Comparison of ENCODE assay signal across 8 cellular contexts in the genomic region with DNA sequence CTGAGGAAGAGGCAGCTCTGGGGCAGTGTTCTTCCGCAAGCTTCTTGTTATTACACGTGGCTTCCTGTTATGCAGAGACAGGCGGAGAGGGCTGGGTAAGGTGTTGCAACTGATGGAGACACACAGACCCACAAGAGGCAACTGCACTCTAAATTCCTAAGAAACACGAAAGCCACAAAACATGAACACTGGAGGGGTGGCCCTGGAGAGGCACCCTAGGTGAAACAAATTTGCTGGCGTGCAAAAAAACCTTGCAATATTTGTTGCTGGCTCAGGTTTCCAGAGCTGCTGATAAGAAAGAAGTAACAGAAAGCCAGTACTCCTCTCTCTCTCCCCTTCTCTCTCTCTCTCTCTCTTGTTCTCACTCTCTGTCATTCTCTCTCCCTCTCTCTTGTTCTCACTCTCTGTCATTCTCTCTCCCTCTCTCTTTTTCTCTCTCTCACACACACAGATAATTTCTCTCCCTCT. TPM values are rescaled to one million over a fixed set of nuclear protein-coding genes. Genes with fewer than 3 reads are reported as not detected.
DNase-seq lines count a peak whose midpoint lies in the region; ATAC-seq and TF ChIP-seq lines count a peak whose summit lies in the region.

No MANE protein-coding gene starts in this region.

- TF ChIP-seq EP300 in gastroesophageal sphincter (IDR thresholded peaks at IDR 0.05), result no peak

- WGBS in gastroesophageal sphincter (ENCODE audit: low coverage in 1 of 2), 2 donors, result 47 to 73% methylated on average over 3 to 4 of the region's 5 CpGs

- H4K20me1 ChIP-seq in KMS-11 (ENCODE audit: insufficient read depth), result no peaks in the 10 kb centered on the region

- peaks cover 94% of the 10 kb centered on the region for H3K4me1 Mint-ChIP-seq in activated CD8-positive, alpha-beta memory T cell treated with anti-CD3 and anti-CD28 coated beads, Interleukin-2, amount 10 ng/mL, durations not matched to agents 7 days and 5 days
- peaks cover 19% of the 10 kb centered on the region for H3K4me1 Mint-ChIP-seq in HFFc6 (ENCODE audit: low read depth)

- CTCF ChIA-PET in activated CD8-positive, alpha-beta memory T cell treated with anti-CD3 and anti-CD28 coated beads, Interleukin-2, amount 10 ng/mL, durations not matched to agents 7 days and 5 days (lab: Charles Lee), result interaction anchor here (0.6 to 8.2 kb wide), 17 partner anchors 9 to 303 kb away, joined by 3 to 84 read pairs (median 4); a partner anchor contains a TSS

- TF ChIP-seq CTCF in KMS-11 (conservative IDR thresholded peaks at IDR 0.05; ENCODE audit: low read depth, low read length) (peak; percentile 15; the same call in 1 of the 2 replicates), gastroesophageal sphincter (IDR thresholded peaks at IDR 0.05) (no peak), HFFc6 (IDR thresholded peaks at IDR 0.05) (no peak)

- peak; percentile 71 for ATAC-seq in activated CD8-positive, alpha-beta memory T cell treated with anti-CD3 and anti-CD28 coated beads, Interleukin-2, amount 10 ng/mL, durations not matched to agents 7 days and 5 days
- peak; percentile 63 for ATAC-seq in gastroesophageal sphincter
- no peak for ATAC-seq in HG02763 (IDR thresholded peaks at IDR 0.05; ENCODE audit: unreplicated experiment)
- no peak for ATAC-seq in HG02970 (IDR thresholded peaks at IDR 0.05; ENCODE audit: low FRiP score, unreplicated experiment)

- no peaks in the 10 kb centered on the region for H3K27me3 Mint-ChIP-seq in activated CD8-positive, alpha-beta memory T cell treated with anti-CD3 and anti-CD28 coated beads, Interleukin-2, amount 10 ng/mL, durations not matched to agents 7 days and 5 days
- H3K27me3 Mint-ChIP-seq in HFFc6 (ENCODE audit: insufficient read depth), result peaks cover 14% of the 10 kb centered on the region

- H3K4me3 ChIP-seq in KMS-11 (IDR thresholded peaks at IDR 0.05; ENCODE audit: insufficient read depth, low read depth, low read length) (peak overlapping the region; percentile 75), gastroesophageal sphincter (no peak overlapping the region)

- H3K36me3 ChIP-seq in KMS-11 (ENCODE audit: insufficient read depth) (no peaks in the 10 kb centered on the region), gastroesophageal sphincter (no peaks in the 10 kb centered on the region)

- H3K4me1 ChIP-seq in KMS-11 (ENCODE audit: low read depth, poor library complexity, severe bottlenecking) (peaks cover 81% of the 10 kb centered on the region), gastroesophageal sphincter (peaks cover 0 to 30% (median 3%) of the 10 kb centered on the region in 3 donors)

- peak overlapping the region; percentile 76 for H3K4me3 Mint-ChIP-seq in activated CD8-positive, alpha-beta memory T cell treated with anti-CD3 and anti-CD28 coated beads, Interleukin-2, amount 10 ng/mL, durations not matched to agents 7 days and 5 days
- no peak overlapping the region for H3K4me3 Mint-ChIP-seq in HFFc6

- peaks cover 25% of the 10 kb centered on the region for H3K36me3 Mint-ChIP-seq in activated CD8-positive, alpha-beta memory T cell treated with anti-CD3 and anti-CD28 coated beads, Interleukin-2, amount 10 ng/mL, durations not matched to agents 7 days and 5 days
- H3K36me3 Mint-ChIP-seq in HFFc6 (ENCODE audit: low read depth), result no peaks in the 10 kb centered on the region

- no peaks in the 10 kb centered on the region for H3K27me3 ChIP-seq in KMS-11 (ENCODE audit: insufficient read depth, low read depth)
- no peaks in the 10 kb centered on the region for H3K27me3 ChIP-seq in gastroesophageal sphincter

- H3K4me2 ChIP-seq in KMS-11, result peak overlapping the region; percentile 79

- H3K9me3 Mint-ChIP-seq in activated CD8-positive, alpha-beta memory T cell treated with anti-CD3 and anti-CD28 coated beads, Interleukin-2, amount 10 ng/mL, durations not matched to agents 7 days and 5 days (ENCODE audit: low read depth), result no peaks in the 10 kb centered on the region
- H3K9me3 Mint-ChIP-seq in HFFc6, result no peaks in the 10 kb centered on the region

- H2AFZ ChIP-seq in KMS-11 (ENCODE audit: low read depth), result peak overlapping the region; percentile 74

- no peaks in the 10 kb centered on the region for H3K9me3 ChIP-seq in gastroesophageal sphincter

- no peaks in the 10 kb centered on the region for H3K79me2 ChIP-seq in KMS-11 (ENCODE audit: insufficient read depth, low read depth)

- peak overlapping the region; percentile 81 for H3K9ac ChIP-seq in KMS-11

- peak overlapping the region; percentile 100 for H3K27ac Mint-ChIP-seq in activated CD8-positive, alpha-beta memory T cell treated with anti-CD3 and anti-CD28 coated beads, Interleukin-2, amount 10 ng/mL, durations not matched to agents 7 days and 5 days
- no peak overlapping the region for H3K27ac Mint-ChIP-seq in HFFc6

- DNase-seq in EH (ENCODE audit: low read depth), result peak; percentile 9
- peak; percentile 89 for DNase-seq in activated CD8-positive, alpha-beta memory T cell treated with anti-CD3 and anti-CD28 coated beads, Interleukin-2, amount 10 ng/mL, durations not matched to agents 7 days and 5 days
- DNase-seq in stimulated activated CD4-positive, alpha-beta T cell treated with anti-CD3 and anti-CD28 coated beads, Interleukin-15, amount 100 ng/mL, for 48 hours (ENCODE audit: low read depth in 2 of 2), result peak; percentile 52 to 61
- no peak for DNase-seq in HFFc6

- TF ChIP-seq POLR2A in gastroesophageal sphincter (IDR thresholded peaks at IDR 0.05), result no peak

- H3K27ac ChIP-seq in KMS-11 (peak overlapping the region; percentile 96), gastroesophageal sphincter (peak overlapping the region in 1 of 4 donors; percentile 9)

RNA-seq across cellular contexts. Expression of a gene that starts 31.8 kb away (rescaled TPM):
- 100 to 1,000 TPM in 1 of 2 experiments, 10 to 100 TPM in 1; 90.2 to 126 TPM for total RNA-seq in activated CD8-positive, alpha-beta memory T cell treated with anti-CD3 and anti-CD28 coated beads, Interleukin-2, amount 10 ng/mL, durations not matched to agents 7 days and 5 days
- 1 to 10 TPM; 2.2 to 7.3 (median 4.4) TPM for total RNA-seq in gastroesophageal sphincter
- not detected for total RNA-seq in HFFc6 (2021; fragmentation: NEBNext Ultra II Directional; extraction: Animal tissue kit (Norgen Biotek cat#: 25700))

Comparison
In these comparisons a context has a peak if more than half of its experiments do, and no peak if none do; other contexts are left out.
1. ATAC-seq: peak in activated CD8-positive, alpha-beta memory T cell treated with anti-CD3 and anti-CD28 coated beads, Interleukin-2, amount 10 ng/mL, durations not matched to agents 7 days and 5 days (single experiment) and gastroesophageal sphincter (single experiment); none in HG02763 (single experiment) and HG02970 (single experiment).
2. RNA of a gene that starts 31.8 kb away (total RNA-seq): 90.2 to 126 TPM in activated CD8-positive, alpha-beta memory T cell treated with anti-CD3 and anti-CD28 coated beads, Interleukin-2, amount 10 ng/mL, durations not matched to agents 7 days and 5 days; 2.2 to 7.3 TPM in gastroesophageal sphincter and not detected in HFFc6; every median in the first group is over 10 times any median in the second.